Comparison of ENCODE assay signal across 1 cellular context in the genomic region with DNA sequence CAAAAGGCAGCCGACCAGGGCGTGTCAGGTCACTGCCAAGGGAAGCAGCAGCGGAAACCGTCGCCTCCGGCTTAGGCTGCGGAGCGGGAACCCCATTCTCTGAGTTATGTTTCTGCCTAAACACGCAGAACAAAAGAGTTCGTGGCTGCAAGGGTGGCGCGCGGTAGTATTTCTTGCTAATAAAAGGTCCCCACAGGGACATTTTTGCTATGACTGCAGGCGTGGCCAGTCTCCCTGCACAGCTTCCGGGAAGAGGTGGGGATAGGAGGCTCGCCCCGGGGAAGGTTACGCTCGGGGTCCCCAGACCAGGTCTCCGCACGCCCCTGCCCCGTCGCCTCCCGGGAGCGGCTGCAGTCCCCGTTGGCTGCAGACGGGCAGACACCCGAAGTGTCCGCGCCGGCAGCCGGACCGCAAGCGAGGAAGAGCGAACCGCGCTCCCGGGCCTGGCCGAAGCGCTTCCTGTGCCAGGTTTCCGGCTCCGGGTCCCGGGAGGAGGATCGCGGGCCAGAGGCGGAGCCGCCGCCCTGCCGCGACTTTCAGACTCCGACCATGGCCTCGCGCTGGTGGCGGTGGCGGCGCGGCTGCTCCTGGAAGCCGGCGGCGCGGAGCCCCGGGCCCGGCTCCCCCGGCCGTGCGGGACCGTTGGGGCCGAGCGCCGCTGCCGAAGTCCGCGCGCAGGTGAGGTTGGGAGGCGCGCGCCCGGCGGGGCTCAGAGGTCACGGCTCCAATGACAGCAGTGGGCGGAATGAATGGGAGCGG.
A peak's percentile ranks its signal among the peaks of the same experiment; 100 is the strongest.
TF ChIP-seq lines count a peak whose summit lies in the region.

A gene with protein sequence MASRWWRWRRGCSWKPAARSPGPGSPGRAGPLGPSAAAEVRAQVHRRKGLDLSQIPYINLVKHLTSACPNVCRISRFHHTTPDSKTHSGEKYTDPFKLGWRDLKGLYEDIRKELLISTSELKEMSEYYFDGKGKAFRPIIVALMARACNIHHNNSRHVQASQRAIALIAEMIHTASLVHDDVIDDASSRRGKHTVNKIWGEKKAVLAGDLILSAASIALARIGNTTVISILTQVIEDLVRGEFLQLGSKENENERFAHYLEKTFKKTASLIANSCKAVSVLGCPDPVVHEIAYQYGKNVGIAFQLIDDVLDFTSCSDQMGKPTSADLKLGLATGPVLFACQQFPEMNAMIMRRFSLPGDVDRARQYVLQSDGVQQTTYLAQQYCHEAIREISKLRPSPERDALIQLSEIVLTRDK (plus strand): TSS at position 539 of the 759 bp plus-strand sequence. CDS start 11 bp downstream, at position 550.

TF ChIP-seq in HepG2, 621 proteins besides CTCF, POLR2A, EP300 and RAD21 (continued from another document):
- TF ChIP-seq, protein P1, sequence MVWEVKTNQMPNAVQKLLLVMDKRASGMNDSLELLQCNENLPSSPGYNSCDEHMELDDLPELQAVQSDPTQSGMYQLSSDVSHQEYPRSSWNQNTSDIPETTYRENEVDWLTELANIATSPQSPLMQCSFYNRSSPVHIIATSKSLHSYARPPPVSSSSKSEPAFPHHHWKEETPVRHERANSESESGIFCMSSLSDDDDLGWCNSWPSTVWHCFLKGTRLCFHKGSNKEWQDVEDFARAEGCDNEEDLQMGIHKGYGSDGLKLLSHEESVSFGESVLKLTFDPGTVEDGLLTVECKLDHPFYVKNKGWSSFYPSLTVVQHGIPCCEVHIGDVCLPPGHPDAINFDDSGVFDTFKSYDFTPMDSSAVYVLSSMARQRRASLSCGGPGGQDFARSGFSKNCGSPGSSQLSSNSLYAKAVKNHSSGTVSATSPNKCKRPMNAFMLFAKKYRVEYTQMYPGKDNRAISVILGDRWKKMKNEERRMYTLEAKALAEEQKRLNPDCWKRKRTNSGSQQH (CRISPR knock-in tag; IDR thresholded peaks at IDR 0.05; ENCODE audit: low read depth) = peak; percentile 100; the same call in 1 of the 2 replicates
- TF ChIP-seq, protein P2, sequence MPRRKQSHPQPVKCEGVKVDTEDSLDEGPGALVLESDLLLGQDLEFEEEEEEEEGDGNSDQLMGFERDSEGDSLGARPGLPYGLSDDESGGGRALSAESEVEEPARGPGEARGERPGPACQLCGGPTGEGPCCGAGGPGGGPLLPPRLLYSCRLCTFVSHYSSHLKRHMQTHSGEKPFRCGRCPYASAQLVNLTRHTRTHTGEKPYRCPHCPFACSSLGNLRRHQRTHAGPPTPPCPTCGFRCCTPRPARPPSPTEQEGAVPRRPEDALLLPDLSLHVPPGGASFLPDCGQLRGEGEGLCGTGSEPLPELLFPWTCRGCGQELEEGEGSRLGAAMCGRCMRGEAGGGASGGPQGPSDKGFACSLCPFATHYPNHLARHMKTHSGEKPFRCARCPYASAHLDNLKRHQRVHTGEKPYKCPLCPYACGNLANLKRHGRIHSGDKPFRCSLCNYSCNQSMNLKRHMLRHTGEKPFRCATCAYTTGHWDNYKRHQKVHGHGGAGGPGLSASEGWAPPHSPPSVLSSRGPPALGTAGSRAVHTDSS (CRISPR knock-in tag; conservative IDR thresholded peaks at IDR 0.05) = no peak
- TF ChIP-seq ZFP62 (CRISPR knock-in tag; IDR thresholded peaks at IDR 0.05) (no peak), ZNF737 (CRISPR knock-in tag; IDR thresholded peaks at IDR 0.05; ENCODE audit: borderline replicate concordance) (peak; percentile 57; the same call in 1 of the 2 replicates)
